8 cellular contexts compared by ENCODE assay signal in genomic region chr9:107172160-107172978, GRCh38.
DNase-seq lines count a peak whose midpoint lies in the region; ATAC-seq and TF ChIP-seq lines count a peak whose summit lies in the region.

No MANE protein-coding gene starts in this region.

- no peak overlapping the region for H3K27ac ChIP-seq in esophagus muscularis mucosa (replicated peaks in 1 of 4)

- no peak overlapping the region for H3K27ac Mint-ChIP-seq in nephron

- peak; percentile 76 for ATAC-seq in GM21515 (IDR thresholded peaks at IDR 0.05; ENCODE audit: unreplicated experiment)

- no peaks in the 10 kb centered on the region for H3K36me3 Mint-ChIP-seq in nephron (ENCODE audit: low read depth)

- intact Hi-C loops in esophagus muscularis mucosa (cut with DNase I) = loop anchor here (5.0 to 10.0 kb wide), 2 partner anchors 148 to 525 kb away; no protein-coding TSS in a partner anchor

- no peaks in the 10 kb centered on the region for H3K27me3 Mint-ChIP-seq in nephron (ENCODE audit: low read depth)

- no peaks in the 10 kb centered on the region for H3K36me3 ChIP-seq in esophagus muscularis mucosa

- H3K9me3 Mint-ChIP-seq in nephron = peaks cover 2% of the 10 kb centered on the region

- TF ChIP-seq EP300 in esophagus muscularis mucosa (IDR thresholded peaks at IDR 0.05) = no peak

- TF ChIP-seq CTCF in esophagus muscularis mucosa (IDR thresholded peaks at IDR 0.05) (peak; percentile 84 to 88 (median 87)), nephron (IDR thresholded peaks at IDR 0.05; ENCODE audit: unreplicated experiment in 3 of 3) (peak; percentile 80 to 90 (median 88))

- DNase-seq in DMS53 treated with DMSO at 0.1 percent for 48 hours (lab: John Stamatoyannopoulos, UW; ENCODE audit: unreplicated experiment) = peak; percentile 65
- DNase-seq in HT-29 (ENCODE audit: low spot score) = peak; percentile 87
- peak; percentile 24 for DNase-seq in NOMO-1 treated with dmso at 0.1 percent for 144 hours (lab: John Stamatoyannopoulos, UW; ENCODE audit: unreplicated experiment)
- DNase-seq in activated T-cell treated with anti-CD3 and anti-CD28 coated beads for 1 hour (ENCODE audit: low read depth) = peak; percentile 45
- peak; percentile 90 for DNase-seq in esophagus muscularis mucosa (ENCODE audit: extremely low spot score)
- DNase-seq in stromal cell of bone marrow (ENCODE audit: low read depth) = peak; percentile 71

- no peak overlapping the region for H3K4me3 ChIP-seq in esophagus muscularis mucosa

- H3K4me3 Mint-ChIP-seq in nephron = no peak overlapping the region

- 64% methylated on average over 4 of the region's 4 CpGs for WGBS in esophagus muscularis mucosa

- peaks cover 37% of the 10 kb centered on the region for H3K4me1 Mint-ChIP-seq in nephron

- H3K4me1 ChIP-seq in esophagus muscularis mucosa = peaks cover 7 to 27% (median 17%) of the 10 kb centered on the region in 4 donors

- TF ChIP-seq POLR2A in esophagus muscularis mucosa (IDR thresholded peaks at IDR 0.05; ENCODE audit: low read depth) = no peak

- H3K9me3 ChIP-seq in esophagus muscularis mucosa = no peaks in the 10 kb centered on the region

- H3K27me3 ChIP-seq in esophagus muscularis mucosa = no peaks in the 10 kb centered on the region

Comparison
In these comparisons a context has a peak if more than half of its experiments do, and no peak if none do; other contexts are left out.
1. DNase-seq: peak in every context shown above with its lines; median percentile 90 in esophagus muscularis mucosa; 87 in HT-29; 71 in stromal cell of bone marrow; 65 in DMS53 treated with DMSO at 0.1 percent for 48 hours; 45 in activated T-cell treated with anti-CD3 and anti-CD28 coated beads for 1 hour; 24 in NOMO-1 treated with dmso at 0.1 percent for 144 hours.